1 cellular context compared by ENCODE assay signal in genomic region chr11:14623036-14623435, GRCh38.
TF ChIP-seq lines count a peak whose summit lies in the region.

No MANE protein-coding gene starts in this region.

TF ChIP-seq in WTC11, 78 proteins besides CTCF, POLR2A, EP300 and RAD21:
- TF ChIP-seq ZNF232 (CRISPR knock-in tag; IDR thresholded peaks at IDR 0.05) (no peak), E2F4 (CRISPR knock-in tag; IDR thresholded peaks at IDR 0.05; ENCODE audit: borderline replicate concordance, low read depth) (no peak), MLX (CRISPR knock-in tag; IDR thresholded peaks at IDR 0.05) (no peak), NFE2L1 (CRISPR knock-in tag; IDR thresholded peaks at IDR 0.05) (no peak), ATF1 (CRISPR knock-in tag; IDR thresholded peaks at IDR 0.05) (no peak), ZNF396 (CRISPR knock-in tag; IDR thresholded peaks at IDR 0.05; ENCODE audit: borderline replicate concordance) (no peak), TEAD1 (CRISPR knock-in tag; IDR thresholded peaks at IDR 0.05) (no peak), ZNF423 (CRISPR knock-in tag; IDR thresholded peaks at IDR 0.05) (no peak), HMGXB4 (CRISPR knock-in tag; IDR thresholded peaks at IDR 0.05) (no peak), ARID4B (CRISPR knock-in tag; IDR thresholded peaks at IDR 0.05; ENCODE audit: borderline replicate concordance) (no peak), ZNF532 (CRISPR knock-in tag; IDR thresholded peaks at IDR 0.05; ENCODE audit: borderline replicate concordance) (no peak), STAT6 (CRISPR knock-in tag; conservative IDR thresholded peaks at IDR 0.05; ENCODE audit: low read depth) (no peak)
